In genomic region chr6:14697427-14697826, GRCh38 we compare ENCODE assay signal across 35 cellular contexts.
"Had no signal": no experiment of that assay in that cellular context is flagged by ENCODE, and none has a peak within 500 bp of the region (broad histone marks: within the 10 kb centered on the region; RNA-seq: fewer than 3 reads in every experiment).

No MANE protein-coding gene starts in this region.

- H3K4me3 ChIP-seq: MG63 had no signal

- H3K9me3 ChIP-seq: MG63 had no signal

- DNase-seq: Karpas-422, Kasumi-1, MG63, MM.1S, NCI-H1048, NCI-H1092, NCI-H1092 treated with DMSO at 0.1 percent for 48 hours, NCI-H1105, NCI-H1105 treated with DMSO at 0.1 percent for 48 hours, NCI-H1417, NCI-H1417 treated with DMSO at 0.1 percent for 48 hours, NCI-H1436, NCI-H1436 treated with DMSO at 0.1 percent for 48 hours, NCI-H146, NCI-H1694, NCI-H1694 treated with DMSO at 0.1 percent for 48 hours, NCI-H187, NCI-H187 treated with DMSO at 0.1 percent for 48 hours, NCI-H1930, NCI-H2029, NCI-H2029 treated with DMSO at 0.1 percent for 48 hours, NCI-H2081, NCI-H2081 treated with DMSO at 0.1 percent for 48 hours, NCI-H2107, NCI-H2171, NCI-H2171 treated with DMSO at 0.1 percent for 48 hours, NCI-H2227 treated with DMSO at 0.1 percent for 48 hours, NCI-H226, NCI-H345, NCI-H446, NCI-H446 treated with DMSO at 0.1 percent for 48 hours, NCI-H510A, NCI-H510A treated with DMSO at 0.1 percent for 48 hours, NCI-H524, NCI-H524 treated with DMSO at 0.1 percent for 48 hours had no signal

- H3K36me3 ChIP-seq: MG63 had no signal

- H3K27me3 ChIP-seq: MG63 had no signal
